In genomic region chr12:113333877-113334785, GRCh38 we compare ENCODE assay signal across 8 cellular contexts. TPM values are rescaled to one million over a fixed set of nuclear protein-coding genes. Genes with fewer than 3 reads are reported as not detected.
DNase-seq lines count a peak whose midpoint lies in the region; ATAC-seq and TF ChIP-seq lines count a peak whose summit lies in the region.

No MANE protein-coding gene starts in this region.

- H3K36me3 ChIP-seq in MM.1S (replicated peaks; ENCODE audit: insufficient read depth, low read length) = no peaks in the 10 kb centered on the region
- peaks cover 0 to 11% of the 10 kb centered on the region in 2 donors for H3K36me3 ChIP-seq in stomach smooth muscle (ENCODE audit: control insufficient read depth in 2 of 2, insufficient read depth in 2 of 2, low read length in 2 of 2)

- H3K9me3 ChIP-seq in AG04450 (ENCODE audit: control insufficient read depth, insufficient read depth, low read length) = no peaks in the 10 kb centered on the region
- no peaks in the 10 kb centered on the region for H3K9me3 ChIP-seq in MM.1S (replicated peaks; ENCODE audit: insufficient read depth, low read length)
- no peaks in the 10 kb centered on the region for H3K9me3 ChIP-seq in stomach smooth muscle (ENCODE audit: control insufficient read depth in 2 of 2, low read length in 2 of 2)

- DNase-seq in AG04450 (ENCODE audit: low read depth, low spot score) = no peak
- DNase-seq in MM.1S = peak; percentile 7
- DNase-seq in left lobe of liver (ENCODE audit: low spot score) = no peak
- no peak for DNase-seq in cerebellar nuclear complex (lab: John Stamatoyannopoulos, UW)
- no peak for DNase-seq in superior temporal gyrus (ENCODE audit: extremely low spot score)

- POLR2A ChIA-PET in AG04450 (lab: Yijun Ruan, JAX) = interaction anchor here (0.7 to 1.6 kb wide), 4 partner anchors 8 to 560 kb away, joined by 4 to 6 read pairs (median 6); partner anchors contain the start of gene SDSL

- H3K4me3 ChIP-seq in AG04450 (ENCODE audit: low read depth, low read length) (peak overlapping the region; percentile 70), MM.1S (ENCODE audit: low read length) (peak overlapping the region; percentile 71), stomach smooth muscle (ENCODE audit: low read length in 2 of 2) (peak overlapping the region; percentile 83 to 90)

- H3K4me3 Mint-ChIP-seq in brain = peak overlapping the region; percentile 87 to 94 (median 91)

- peaks cover 17% of the 10 kb centered on the region for H3K27me3 Mint-ChIP-seq in brain

- peak overlapping the region; percentile 71 for H3K4me2 ChIP-seq in MM.1S (ENCODE audit: low read depth, low read length)

- peaks cover 0 to 2% (median 0%) of the 10 kb centered on the region in 5 experiments for H3K9me3 Mint-ChIP-seq in brain

- no peaks in the 10 kb centered on the region for H4K20me1 ChIP-seq in MM.1S (ENCODE audit: insufficient read depth, low read length)

- H3K27me3 ChIP-seq in AG04450 (ENCODE audit: control insufficient read depth, insufficient read depth, low read length) = peaks cover 3% of the 10 kb centered on the region
- H3K27me3 ChIP-seq in MM.1S (replicated peaks; ENCODE audit: insufficient read depth, low read length) = no peaks in the 10 kb centered on the region
- no peaks in the 10 kb centered on the region for H3K27me3 ChIP-seq in stomach smooth muscle (ENCODE audit: control insufficient read depth in 1 of 2, insufficient read depth in 2 of 2, low read length in 2 of 2)

- no peaks in the 10 kb centered on the region for H3K9me2 ChIP-seq in MM.1S (replicated peaks; ENCODE audit: insufficient read depth, low read length)

- H3K27ac ChIP-seq in AG04450 (ENCODE audit: low read depth, low read length) (peak overlapping the region; percentile 39), MM.1S (ENCODE audit: low read length) (no peak overlapping the region), stomach smooth muscle (ENCODE audit: low read length) (no peak overlapping the region)

- H3K4me1 ChIP-seq in MM.1S (ENCODE audit: low read length) = no peaks in the 10 kb centered on the region
- peaks cover 20% of the 10 kb centered on the region for H3K4me1 ChIP-seq in stomach smooth muscle (ENCODE audit: control insufficient read depth, insufficient read depth, low read length)

- no peaks in the 10 kb centered on the region for H3F3A ChIP-seq in MM.1S (ENCODE audit: insufficient read depth, low read length)

- H3K4me1 Mint-ChIP-seq in brain = peaks cover 11% of the 10 kb centered on the region

- peaks cover 17% of the 10 kb centered on the region for H3K36me3 Mint-ChIP-seq in brain

- CTCF ChIA-PET in AG04450 (lab: Charles Lee) = interaction anchor here (0.6 to 1.9 kb wide), 4 partner anchors 21 to 1341 kb away, joined by 4 to 12 read pairs (median 4); no protein-coding TSS in a partner anchor

- peak overlapping the region; percentile 67 for H2AFZ ChIP-seq in MM.1S (ENCODE audit: low read length)

- no peak for TF ChIP-seq CTCF in AG04450 (IDR thresholded peaks at IDR 0.05; ENCODE audit: low read depth, low read length)
- no peak for TF ChIP-seq CTCF in MM.1S (IDR thresholded peaks at IDR 0.05; ENCODE audit: low read length)
- no peak for TF ChIP-seq CTCF in brain (conservative IDR thresholded peaks at IDR 0.05)

- H3K27ac Mint-ChIP-seq in brain = peak overlapping the region in 2 of 5 experiments; percentile 42 to 45

- peak; percentile 7 for ATAC-seq in GM21423 (IDR thresholded peaks at IDR 0.05; ENCODE audit: unreplicated experiment)
- peak; percentile 40 for ATAC-seq in left lobe of liver

- H3K9ac ChIP-seq in MM.1S (ENCODE audit: low read length) = peak overlapping the region; percentile 47; the same call in 1 of the 2 replicates
- H3K9ac ChIP-seq in stomach smooth muscle (ENCODE audit: low read length in 2 of 2) = peak overlapping the region; percentile 71 to 79

- H3K79me2 ChIP-seq in MM.1S (ENCODE audit: low read length) = no peaks in the 10 kb centered on the region

RNA-seq across cellular contexts. Expression of gene SLC8B1, which starts 0.8 kb away (rescaled TPM):
- polyA plus RNA-seq in AG04450 (2011; rRNA removed) = 12.1 and 17.2 TPM in 2 replicates
- polyA minus RNA-seq in AG04450 (2011; rRNA and poly(A)+ RNA removed) = 15.2 and 25.5 TPM in 2 replicates
- polyA plus RNA-seq in brain (ENCODE audit: insufficient read depth, low read depth, low replicate concordance) = 9.6 TPM
- 23.2 TPM for total RNA-seq in left lobe of liver

RNA-seq across cellular contexts. Expression of gene PLBD2, which starts 24.3 kb away (rescaled TPM):
- polyA plus RNA-seq in AG04450 (2011; rRNA removed) (16.0 and 32.7 TPM in 2 replicates), brain (ENCODE audit: insufficient read depth, low read depth, low replicate concordance) (36.7 TPM)
- 22.7 and 35.5 TPM in 2 replicates for polyA minus RNA-seq in AG04450 (2011; rRNA and poly(A)+ RNA removed)
- total RNA-seq in left lobe of liver = 23.3 TPM
